Comparison of ENCODE assay signal across 19 cellular contexts in the genomic region with DNA sequence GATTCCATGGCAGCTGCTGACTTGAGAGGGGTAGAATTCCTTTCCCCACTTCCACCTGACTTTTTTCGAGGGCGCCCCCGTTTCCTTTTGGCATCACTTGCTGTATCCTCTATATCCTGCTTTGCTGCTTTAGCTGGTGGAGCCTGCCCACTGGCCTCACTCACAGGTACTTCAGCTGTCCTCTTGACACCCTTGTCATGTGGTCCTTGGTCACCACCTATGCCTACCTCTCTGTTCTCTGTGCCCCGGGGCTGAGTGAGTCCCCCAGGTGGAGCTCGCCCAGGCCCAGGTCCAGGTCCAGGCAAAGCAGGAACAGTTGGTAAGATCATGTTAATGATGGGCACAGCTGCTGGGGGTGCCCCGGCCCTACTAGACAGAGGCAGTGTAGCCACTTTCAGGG. TPM values are rescaled to one million over a fixed set of nuclear protein-coding genes. Genes with fewer than 3 reads are reported as not detected.
A peak's percentile ranks its signal among the peaks of the same experiment; 100 is the strongest.
DNase-seq lines count a peak whose midpoint lies in the region; ATAC-seq lines count a peak whose summit lies in the region.
"Had no signal": no experiment of that assay in that cellular context is flagged by ENCODE, and none has a peak within 500 bp of the region (broad histone marks: within the 10 kb centered on the region; RNA-seq: fewer than 3 reads in every experiment).

No MANE protein-coding gene starts in this region.

- no peak overlapping the region for H3K4me3 Mint-ChIP-seq in activated naive CD8-positive, alpha-beta T cell
- H3K4me3 Mint-ChIP-seq in activated naive CD8-positive, alpha-beta T cell treated with anti-CD3 and anti-CD28 coated beads, Interleukin-2, amount 50 U/mL, for 24 hours = no peak overlapping the region
- no peak overlapping the region for H3K4me3 Mint-ChIP-seq in activated naive CD8-positive, alpha-beta T cell treated with anti-CD3 and anti-CD28 coated beads, Interleukin-2, amount 10 ng/mL, durations not matched to agents 7 days and 5 days
- H3K4me3 Mint-ChIP-seq in naive thymus-derived CD4-positive, alpha-beta T cell = peak overlapping the region in 1 of 10 donors; percentile 3

- no peaks in the 10 kb centered on the region for H3K27me3 Mint-ChIP-seq in activated naive CD8-positive, alpha-beta T cell
- no peaks in the 10 kb centered on the region for H3K27me3 Mint-ChIP-seq in activated naive CD8-positive, alpha-beta T cell treated with anti-CD3 and anti-CD28 coated beads, Interleukin-2, amount 50 U/mL, for 24 hours
- H3K27me3 Mint-ChIP-seq in activated naive CD8-positive, alpha-beta T cell treated with anti-CD3 and anti-CD28 coated beads, Interleukin-2, amount 10 ng/mL, durations not matched to agents 7 days and 5 days = no peaks in the 10 kb centered on the region
- no peaks in the 10 kb centered on the region for H3K27me3 Mint-ChIP-seq in naive thymus-derived CD4-positive, alpha-beta T cell

- peaks cover 12 to 13% of the 10 kb centered on the region in 2 donors for H3K4me1 ChIP-seq in naive thymus-derived CD4-positive, alpha-beta T cell (ENCODE audit: control insufficient read depth in 2 of 2, insufficient read depth in 2 of 2, low read length in 2 of 2)

- H3K4me3 ChIP-seq in naive thymus-derived CD4-positive, alpha-beta T cell (ENCODE audit: low read length) = no peak overlapping the region
- H3K4me3 ChIP-seq: mucosa of descending colon had no signal

- peaks cover 0 to 36% (median 6%) of the 10 kb centered on the region in 3 experiments for H3K36me3 ChIP-seq in naive thymus-derived CD4-positive, alpha-beta T cell (ENCODE audit: control insufficient read depth in 2 of 3, insufficient read depth in 3 of 3, low read length in 3 of 3)

- H3K4me1 Mint-ChIP-seq in activated naive CD8-positive, alpha-beta T cell (ENCODE audit: low read depth) = peaks cover 48% of the 10 kb centered on the region
- H3K4me1 Mint-ChIP-seq in activated naive CD8-positive, alpha-beta T cell treated with anti-CD3 and anti-CD28 coated beads, Interleukin-2, amount 50 U/mL, for 24 hours = peaks cover 43% of the 10 kb centered on the region
- H3K4me1 Mint-ChIP-seq in activated naive CD8-positive, alpha-beta T cell treated with anti-CD3 and anti-CD28 coated beads, Interleukin-2, amount 10 ng/mL, durations not matched to agents 7 days and 5 days = peaks cover 24% of the 10 kb centered on the region
- peaks cover 28 to 50% (median 43%) of the 10 kb centered on the region in 7 donors for H3K4me1 Mint-ChIP-seq in naive thymus-derived CD4-positive, alpha-beta T cell

- H3K27ac Mint-ChIP-seq in activated naive CD8-positive, alpha-beta T cell = peak overlapping the region; percentile 29
- H3K27ac Mint-ChIP-seq in activated naive CD8-positive, alpha-beta T cell treated with anti-CD3 and anti-CD28 coated beads, Interleukin-2, amount 50 U/mL, for 24 hours = no peak overlapping the region
- peak overlapping the region; percentile 59 for H3K27ac Mint-ChIP-seq in activated naive CD8-positive, alpha-beta T cell treated with anti-CD3 and anti-CD28 coated beads, Interleukin-2, amount 10 ng/mL, durations not matched to agents 7 days and 5 days
- peak overlapping the region in 5 of 9 donors; percentile 3 to 89 (median 60) for H3K27ac Mint-ChIP-seq in naive thymus-derived CD4-positive, alpha-beta T cell

- POLR2A ChIA-PET in activated naive CD8-positive, alpha-beta T cell treated with anti-CD3 and anti-CD28 coated beads, Interleukin-2, amount 10 ng/mL, durations not matched to agents 7 days and 5 days (lab: Charles Lee) = no interaction called here
- POLR2A ChIA-PET in naive thymus-derived CD4-positive, alpha-beta T cell (lab: Charles Lee) = interaction anchor here (0.6 to 8.0 kb wide), 2 partner anchors 16 to 48 kb away, joined by 4 to 54 read pairs; a partner anchor contains a TSS

- no peaks in the 10 kb centered on the region for H3K27me3 ChIP-seq in naive thymus-derived CD4-positive, alpha-beta T cell (ENCODE audit: control insufficient read depth in 2 of 2, insufficient read depth in 2 of 2, low read length in 2 of 2)

- ATAC-seq in activated naive CD8-positive, alpha-beta T cell treated with anti-CD3 and anti-CD28 coated beads, Interleukin-2, amount 50 U/mL, for 24 hours = no peak
- no peak for ATAC-seq in activated naive CD8-positive, alpha-beta T cell treated with anti-CD3 and anti-CD28 coated beads, Interleukin-2, amount 10 ng/mL, durations not matched to agents 7 days and 5 days (ENCODE audit: low read depth)
- ATAC-seq in naive thymus-derived CD4-positive, alpha-beta T cell = no peak
- ATAC-seq in GM21526 (IDR thresholded peaks at IDR 0.05; ENCODE audit: low FRiP score, unreplicated experiment) (no peak), HG03196 (IDR thresholded peaks at IDR 0.05; ENCODE audit: unreplicated experiment) (no peak)

- H3K9me3 ChIP-seq in naive thymus-derived CD4-positive, alpha-beta T cell (ENCODE audit: control insufficient read depth in 2 of 3, low read length in 3 of 3) = no peaks in the 10 kb centered on the region
- H3K9me3 ChIP-seq: mucosa of descending colon had no signal

- H3K36me3 Mint-ChIP-seq in activated naive CD8-positive, alpha-beta T cell = peaks cover 2% of the 10 kb centered on the region
- H3K36me3 Mint-ChIP-seq in activated naive CD8-positive, alpha-beta T cell treated with anti-CD3 and anti-CD28 coated beads, Interleukin-2, amount 50 U/mL, for 24 hours (ENCODE audit: low read depth) = peaks cover 20% of the 10 kb centered on the region
- H3K36me3 Mint-ChIP-seq in activated naive CD8-positive, alpha-beta T cell treated with anti-CD3 and anti-CD28 coated beads, Interleukin-2, amount 10 ng/mL, durations not matched to agents 7 days and 5 days = peaks cover 3% of the 10 kb centered on the region
- H3K36me3 Mint-ChIP-seq in naive thymus-derived CD4-positive, alpha-beta T cell = peaks cover 0 to 28% (median 13%) of the 10 kb centered on the region in 5 donors

- intact Hi-C loops in naive thymus-derived CD4-positive, alpha-beta T cell (cut with micrococcal nuclease) = loop anchor here in 1 of 2 donors (10.0 kb wide), 1 partner anchor 318 kb away; no protein-coding TSS in a partner anchor

- CTCF ChIA-PET in naive thymus-derived CD4-positive, alpha-beta T cell (lab: Charles Lee) = interaction anchor here (0.6 to 7.1 kb wide), 4 partner anchors 44 to 117 kb away, joined by 3 to 119 read pairs (median 4); no protein-coding TSS in a partner anchor

- DNase-seq in activated naive CD8-positive, alpha-beta T cell treated with anti-CD3 and anti-CD28 coated beads, Interleukin-2, amount 50 U/mL, for 24 hours = no peak
- DNase-seq in activated naive CD8-positive, alpha-beta T cell treated with anti-CD3 and anti-CD28 coated beads, Interleukin-2, amount 10 ng/mL, durations not matched to agents 7 days and 5 days = no peak
- DNase-seq in naive thymus-derived CD4-positive, alpha-beta T cell = no peak
- DNase-seq in NCI-H2171 (lab: John Stamatoyannopoulos, UW) (no peak), NCI-H524 (lab: John Stamatoyannopoulos, UW) (no peak)
- DNase-seq: activated CD4-positive, alpha-beta T cell treated with anti-CD3 and anti-CD28 coated beads, Interleukin-2, amount 50 U/mL, for 48 hours; activated naive CD4-positive, alpha-beta T cell treated with Interleukin-2 at 50 U/mL for 16 hours; activated T-cell treated with anti-CD3 and anti-CD28 coated beads for 4 hours; effector memory CD4-positive, alpha-beta T cell; HCEC 1CT; Kasumi-1; mucosa of descending colon; NCI-H1048; NCI-H1930; SHP77 treated with DMSO at 0.1 percent for 48 hours had no signal

- H3K27ac ChIP-seq in naive thymus-derived CD4-positive, alpha-beta T cell (ENCODE audit: low read depth, low read length) = no peak overlapping the region

- no peaks in the 10 kb centered on the region for H3K9me3 Mint-ChIP-seq in activated naive CD8-positive, alpha-beta T cell (ENCODE audit: low read depth)
- no peaks in the 10 kb centered on the region for H3K9me3 Mint-ChIP-seq in activated naive CD8-positive, alpha-beta T cell treated with anti-CD3 and anti-CD28 coated beads, Interleukin-2, amount 50 U/mL, for 24 hours
- no peaks in the 10 kb centered on the region for H3K9me3 Mint-ChIP-seq in activated naive CD8-positive, alpha-beta T cell treated with anti-CD3 and anti-CD28 coated beads, Interleukin-2, amount 10 ng/mL, durations not matched to agents 7 days and 5 days
- peaks cover 0 to 1% (median 0%) of the 10 kb centered on the region in 11 donors for H3K9me3 Mint-ChIP-seq in naive thymus-derived CD4-positive, alpha-beta T cell

RNA-seq across cellular contexts. Expression of a gene that starts 4.5 kb away (rescaled TPM):
- 10 to 100 TPM; 68.4 to 73.9 TPM for total RNA-seq in activated naive CD8-positive, alpha-beta T cell treated with anti-CD3 and anti-CD28 coated beads, Interleukin-2, amount 10 ng/mL, durations not matched to agents 7 days and 5 days
- total RNA-seq in naive thymus-derived CD4-positive, alpha-beta T cell = 10 to 100 TPM; 62.6 to 89.3 (median 82.2) TPM
- 10 to 100 TPM; 26.6 to 29.6 TPM for polyA plus RNA-seq in naive thymus-derived CD4-positive, alpha-beta T cell

RNA-seq across cellular contexts. Expression of a gene that starts 15.3 kb away (rescaled TPM):
- total RNA-seq in activated naive CD8-positive, alpha-beta T cell treated with anti-CD3 and anti-CD28 coated beads, Interleukin-2, amount 10 ng/mL, durations not matched to agents 7 days and 5 days = 10 to 100 TPM; 73.8 to 75.7 TPM
- total RNA-seq in naive thymus-derived CD4-positive, alpha-beta T cell = 10 to 100 TPM; 64.0 to 91.9 (median 76.3) TPM
- 10 to 100 TPM; 48.5 to 76.7 TPM for polyA plus RNA-seq in naive thymus-derived CD4-positive, alpha-beta T cell

RNA-seq across cellular contexts. Expression of a gene that starts 29.9 kb away (rescaled TPM):
- total RNA-seq in activated naive CD8-positive, alpha-beta T cell treated with anti-CD3 and anti-CD28 coated beads, Interleukin-2, amount 10 ng/mL, durations not matched to agents 7 days and 5 days = not detected
- not detected for total RNA-seq in naive thymus-derived CD4-positive, alpha-beta T cell
- polyA plus RNA-seq in naive thymus-derived CD4-positive, alpha-beta T cell = not detected
- total RNA-seq: HT1080 had no signal

RNA-seq across cellular contexts. Expression of a gene that starts 56.8 kb away (rescaled TPM):
- total RNA-seq in activated naive CD8-positive, alpha-beta T cell treated with anti-CD3 and anti-CD28 coated beads, Interleukin-2, amount 10 ng/mL, durations not matched to agents 7 days and 5 days = 100 to 1,000 TPM; 240 to 243 TPM
- total RNA-seq in naive thymus-derived CD4-positive, alpha-beta T cell = 100 to 1,000 TPM; 190 to 339 (median 267) TPM
- polyA plus RNA-seq in naive thymus-derived CD4-positive, alpha-beta T cell = 10 to 100 TPM; 54.5 to 60.8 TPM
